In genomic region chr9:85142461-85143401, GRCh38 we compare ENCODE assay signal across 8 cellular contexts.
DNase-seq lines count a peak whose midpoint lies in the region; ATAC-seq, FAIRE-seq and TF ChIP-seq lines count a peak whose summit lies in the region.

No MANE protein-coding gene starts in this region.

- TF ChIP-seq CTCF in HFFc6 (IDR thresholded peaks at IDR 0.05) (peak; percentile 48; the same call in 1 of the 2 replicates), GM12878 (IDR thresholded peaks at IDR 0.05 in 2 of 3, conservative IDR thresholded peaks at IDR 0.05 in 1 of 3; ENCODE audit: control insufficient read depth in 2 of 3, extremely low read depth in 1 of 3, insufficient read depth in 1 of 3, low read depth in 3 of 3, low read length in 3 of 3) (peak; percentile 63 to 81 (median 76))

- H2AFZ ChIP-seq in GM12878 (ENCODE audit: control insufficient read depth, low read depth, low read length): no peak overlapping the region

- H3K4me1 ChIP-seq in GM12878 (ENCODE audit: control insufficient read depth, insufficient read depth, low read length) (no peaks in the 10 kb centered on the region), small intestine (ENCODE audit: control insufficient read depth in 2 of 2, insufficient read depth in 1 of 2, low read depth in 1 of 2, low read length in 1 of 2) (no peaks in the 10 kb centered on the region)

- no peaks in the 10 kb centered on the region for H3K36me3 Mint-ChIP-seq in HFFc6 (ENCODE audit: low read depth)

- H3K4me2 ChIP-seq in GM12878 (ENCODE audit: control insufficient read depth, insufficient read depth): no peak overlapping the region

- H3K27me3 ChIP-seq in GM12878 (replicated peaks in 1 of 2; ENCODE audit: control insufficient read depth in 2 of 2, insufficient read depth in 2 of 2, low read length in 1 of 2): peaks cover 0 to 3% of the 10 kb centered on the region in 2 experiments; a peak in 1 of 4 replicates
- H3K27me3 ChIP-seq in small intestine (ENCODE audit: control insufficient read depth in 2 of 2, insufficient read depth in 2 of 2, low read length in 2 of 2): peaks cover 0 to under 1% of the 10 kb centered on the region in 2 donors

- ATAC-seq in GM12878: peak; percentile 84

- H3K36me3 ChIP-seq in GM12878 (ENCODE audit: control insufficient read depth in 2 of 2, insufficient read depth in 2 of 2, low read length in 1 of 2) (no peaks in the 10 kb centered on the region), small intestine (ENCODE audit: control insufficient read depth in 2 of 2, insufficient read depth in 2 of 2, low read length in 2 of 2) (no peaks in the 10 kb centered on the region)

- FAIRE-seq in GM12878 (lab: Jason Lieb, UNC) (peak; percentile 72), small intestine (lab: Jason Lieb, UNC) (no peak)

- H3K4me1 Mint-ChIP-seq in HFFc6 (ENCODE audit: low read depth): no peaks in the 10 kb centered on the region

- H3K4me3 ChIP-seq in GM12878 (no peak overlapping the region), small intestine (ENCODE audit: low read depth in 1 of 2, low read length in 2 of 2) (no peak overlapping the region)

- peaks cover 32% of the 10 kb centered on the region for H3K9me3 Mint-ChIP-seq in HFFc6

- no peak overlapping the region for H3K27ac Mint-ChIP-seq in HFFc6

- peak; percentile 1 to 9 for DNase-seq in AML-193 (lab: John Stamatoyannopoulos, UW)
- DNase-seq in HFFc6: no peak
- peak; percentile 16 for DNase-seq in GM12878 (ENCODE audit: low read depth, low spot score)
- peak; percentile 67 for DNase-seq in left kidney (ENCODE audit: low read depth, low spot score)
- DNase-seq in small intestine: no peak
- DNase-seq in effector CD4-positive, alpha-beta T cell: no peak
- no peak for DNase-seq in NCI-H524 treated with DMSO at 0.1 percent for 48 hours (lab: John Stamatoyannopoulos, UW)
- no peak for DNase-seq in activated CD4-positive, alpha-beta T cell treated with anti-CD3 and anti-CD28 coated beads, Interleukin-2, amount 50 U/mL, for 48 hours

- in situ Hi-C loops in GM12878 (cut with MboI): loop anchor here (10.0 kb wide), 1 partner anchor 448 kb away; no protein-coding TSS in a partner anchor

- CTCF ChIA-PET in GM12878 (lab: Yijun Ruan, JAX): interaction anchor here (0.6 to 4.6 kb wide), 33 partner anchors 9 to 746 kb away, joined by 3 to 73 read pairs (median 4); no protein-coding TSS in a partner anchor

- no peaks in the 10 kb centered on the region for H3K79me2 ChIP-seq in GM12878 (ENCODE audit: control insufficient read depth, insufficient read depth, low read length)

- no peak overlapping the region for H3K4me3 Mint-ChIP-seq in HFFc6

- no peak overlapping the region for H3K9ac ChIP-seq in GM12878 (ENCODE audit: control insufficient read depth, insufficient read depth, low read length)

- H3K27me3 Mint-ChIP-seq in HFFc6 (ENCODE audit: insufficient read depth): no peaks in the 10 kb centered on the region

- no peak for TF ChIP-seq EP300 in GM12878 (IDR thresholded peaks at IDR 0.05; ENCODE audit: borderline replicate concordance in 1 of 2, control insufficient read depth in 1 of 2, low read depth in 2 of 2, low read length in 2 of 2)

- RAD21 ChIA-PET in GM12878 (lab: Charles Lee; ENCODE audit: unreplicated experiment): interaction anchor here (0.5 to 3.2 kb wide), 22 partner anchors 30 to 747 kb away, joined by 3 to 18 read pairs (median 4); no protein-coding TSS in a partner anchor

- intact Hi-C loops in GM12878 (cut with micrococcal nuclease; ENCODE audit: unreplicated experiment): loop anchor here (1.0 to 10.0 kb wide), 7 partner anchors 135 to 745 kb away; partner anchors contain the start of gene NTRK2

- peak; percentile 87 for TF ChIP-seq RAD21 in GM12878 (IDR thresholded peaks at IDR 0.05; ENCODE audit: insufficient read depth, low read depth, low read length)

- H3K27ac ChIP-seq in GM12878 (ENCODE audit: control insufficient read depth, insufficient read depth): no peak overlapping the region
- H3K27ac ChIP-seq in small intestine (ENCODE audit: low read depth in 1 of 2, low read length in 1 of 2): no peak overlapping the region

- SMC1A ChIA-PET in GM12878 (lab: Charles Lee; ENCODE audit: uncharacterized antibody, unreplicated experiment): interaction anchor here (0.6 to 5.1 kb wide), 23 partner anchors 13 to 748 kb away, joined by 3 to 47 read pairs (median 3); no protein-coding TSS in a partner anchor

- POLR2A ChIA-PET in GM12878 (lab: Charles Lee): no interaction called here

- no peaks in the 10 kb centered on the region for H4K20me1 ChIP-seq in GM12878 (ENCODE audit: control insufficient read depth, insufficient read depth)

- TF ChIP-seq POLR2A in GM12878 (IDR thresholded peaks at IDR 0.05; ENCODE audit: low read depth, low read length): no peak

- 10% methylated on average over 5 of the region's 5 CpGs for WGBS in GM12878 (ENCODE audit: insufficient coverage, insufficient replicate concordance, low lambda C conversion rate, missing lambda C conversion rate)
- 49 to 56% (median 50%) methylated on average over 5 of the region's 5 CpGs for WGBS in small intestine, 3 donors

- H3K9me3 ChIP-seq in GM12878 (replicated peaks; ENCODE audit: control insufficient read depth, insufficient read depth, low read length) (no peaks in the 10 kb centered on the region; the same call in 2 of the 3 replicates), small intestine (ENCODE audit: control insufficient read depth, low read depth) (no peaks in the 10 kb centered on the region)

- no TSS peak for BruUV-seq in GM12878 (replicated peaks; lab: Mats Ljungman, UMichigan)

TF ChIP-seq in GM12878, 131 proteins besides CTCF, POLR2A, EP300 and RAD21:
- TF ChIP-seq ELK1 (IDR thresholded peaks at IDR 0.05; ENCODE audit: low read depth, low read length): no peak
- TF ChIP-seq SMC3 (IDR thresholded peaks at IDR 0.05; ENCODE audit: borderline replicate concordance, low read length): peak; percentile 92
- TF ChIP-seq LARP7 (IDR thresholded peaks at IDR 0.05): no peak
- no peak for TF ChIP-seq E2F8 (IDR thresholded peaks at IDR 0.05; ENCODE audit: low read depth, partially characterized antibody)
- 0 out of 2 replicates have a peak, but pooled peaks have one; percentile 32 for TF ChIP-seq YY1 (IDR thresholded peaks at IDR 0.05; ENCODE audit: low read depth, low read length)
- no peak for TF ChIP-seq PAX8 (IDR thresholded peaks at IDR 0.05)
- 0 out of 2 replicates have a peak, but pooled peaks have one; percentile 15 for TF ChIP-seq JUNB (IDR thresholded peaks at IDR 0.05)

Comparison
In these comparisons a context has a peak if more than half of its experiments do, and no peak if none do; other contexts are left out.
1. DNase-seq: peak in AML-193 (2 of 2), GM12878 (single experiment) and left kidney (single experiment); none in HFFc6 (single experiment), small intestine (single experiment), effector CD4-positive, alpha-beta T cell (single experiment), NCI-H524 treated with DMSO at 0.1 percent for 48 hours (single experiment) and activated CD4-positive, alpha-beta T cell treated with anti-CD3 and anti-CD28 coated beads, Interleukin-2, amount 50 U/mL, for 48 hours (0 of 2).